In the genomic region with DNA sequence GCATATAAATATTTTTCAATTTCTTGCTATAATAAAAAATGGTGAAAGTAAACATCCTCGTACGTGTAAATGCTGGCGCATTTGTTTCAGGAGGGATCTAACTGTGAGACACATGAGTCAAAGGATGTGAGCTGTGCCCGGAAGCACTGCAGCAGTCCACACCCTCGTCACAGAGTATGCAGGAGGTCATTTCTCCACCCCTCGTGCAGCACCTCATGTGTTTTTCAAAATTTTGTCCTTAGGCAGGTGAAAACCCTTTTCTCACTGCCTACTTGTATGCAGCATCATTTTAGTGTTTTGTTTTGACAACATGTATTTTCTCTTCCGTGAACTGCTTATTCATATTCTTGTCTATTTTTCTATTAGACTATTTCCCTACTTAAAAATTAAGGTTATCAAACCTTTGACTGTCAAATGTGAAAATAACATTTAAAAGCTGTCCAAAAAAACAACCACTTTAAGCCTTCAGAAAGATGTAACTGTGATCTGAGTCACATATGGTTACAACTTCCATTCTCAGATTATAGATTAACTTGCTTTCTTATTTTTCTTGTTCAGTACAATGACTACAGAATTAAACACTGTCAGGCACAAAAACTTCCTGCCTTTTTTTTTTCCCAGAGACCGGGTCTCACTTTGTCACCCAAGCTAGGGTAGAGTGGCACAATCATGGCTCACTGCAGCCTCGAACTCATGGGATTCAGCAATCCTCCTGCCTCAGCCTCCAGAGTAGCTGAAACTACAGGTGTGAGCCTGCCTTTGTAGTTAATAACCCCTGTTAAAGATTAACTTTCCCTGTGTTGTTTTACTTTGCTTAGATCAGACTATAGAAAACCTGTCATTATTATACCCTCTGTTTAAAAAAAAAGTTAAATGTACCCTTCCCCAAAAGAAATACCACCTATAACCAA, we compare ENCODE assay signal across 11 cellular contexts.
DNase-seq lines count a peak whose midpoint lies in the region; ATAC-seq lines count a peak whose summit lies in the region.
"Had no signal": no experiment of that assay in that cellular context is flagged by ENCODE, and none has a peak within 500 bp of the region (broad histone marks: within the 10 kb centered on the region; RNA-seq: fewer than 3 reads in every experiment).

No MANE protein-coding gene starts in this region.

- no peaks in the 10 kb centered on the region for H3K9me3 Mint-ChIP-seq in memory B cell
- H3K9me3 Mint-ChIP-seq: natural killer cell treated with Interleukin-12 subunit alpha and Interleukin-12 subunit beta and Interleukin-15 and Interleukin-18, amount 100 ng/mL, for 72 hours had no signal

- no peaks in the 10 kb centered on the region for H3K36me3 Mint-ChIP-seq in memory B cell
- H3K36me3 Mint-ChIP-seq: natural killer cell treated with Interleukin-12 subunit alpha and Interleukin-12 subunit beta and Interleukin-15 and Interleukin-18, amount 100 ng/mL, for 72 hours had no signal

- H3K27me3 Mint-ChIP-seq in memory B cell: peaks cover 4% of the 10 kb centered on the region

- DNase-seq in SW480 (ENCODE audit: low spot score): peak; percentile 26
- no peak for DNase-seq in memory B cell (ENCODE audit: low spot score in 2 of 2)
- no peak for DNase-seq in mesenteric fat pad (ENCODE audit: low spot score)
- no peak for DNase-seq in COLO668 (lab: John Stamatoyannopoulos, UW; ENCODE audit: unreplicated experiment)
- no peak for DNase-seq in NCI-H2227 (lab: John Stamatoyannopoulos, UW; ENCODE audit: unreplicated experiment)
- DNase-seq: activated naive CD4-positive, alpha-beta T cell treated with Interleukin-2 at 50 U/mL for 16 hours; DND-41 had no signal

- H3K4me3 Mint-ChIP-seq in memory B cell: no peak overlapping the region
- H3K4me3 Mint-ChIP-seq: natural killer cell treated with Interleukin-12 subunit alpha and Interleukin-12 subunit beta and Interleukin-15 and Interleukin-18, amount 100 ng/mL, for 72 hours had no signal

- H3K4me1 Mint-ChIP-seq in memory B cell: no peaks in the 10 kb centered on the region

- no peak overlapping the region for H3K27ac Mint-ChIP-seq in memory B cell
- H3K27ac Mint-ChIP-seq: natural killer cell treated with Interleukin-12 subunit alpha and Interleukin-12 subunit beta and Interleukin-15 and Interleukin-18, amount 100 ng/mL, for 72 hours had no signal

- ATAC-seq in GM18909 (IDR thresholded peaks at IDR 0.05; ENCODE audit: poor library complexity, unreplicated experiment) (peak; percentile 83), HG03064 (IDR thresholded peaks at IDR 0.05; ENCODE audit: low read depth, unreplicated experiment) (peak; percentile 82), memory B cell (ENCODE audit: low read depth) (peak; percentile 26), HG02571 (IDR thresholded peaks at IDR 0.05; ENCODE audit: unreplicated experiment) (no peak)
